8 cellular contexts compared by ENCODE assay signal in genomic region chr11:124801014-124801413, GRCh38. TPM values are rescaled to one million over a fixed set of nuclear protein-coding genes. Genes with fewer than 3 reads are reported as not detected.
DNase-seq lines count a peak whose midpoint lies in the region; ATAC-seq and TF ChIP-seq lines count a peak whose summit lies in the region.

No MANE protein-coding gene starts in this region.

- CTCF ChIA-PET in Calu3 (lab: Charles Lee): interaction anchor here (0.6 to 1.4 kb wide), 2 partner anchors 22 to 35 kb away, joined by 3 to 4 read pairs; no protein-coding TSS in a partner anchor

- H3K4me1 Mint-ChIP-seq in Calu3 (ENCODE audit: low read depth, unreplicated experiment): no peaks in the 10 kb centered on the region

- H3K27ac ChIP-seq in dorsolateral prefrontal cortex (peak overlapping the region; percentile 94 to 100 (median 99)), muscle layer of colon (ENCODE audit: low read depth, low read length) (peak overlapping the region; percentile 100)

- no peaks in the 10 kb centered on the region for H3K9me3 Mint-ChIP-seq in Calu3 (ENCODE audit: low read depth, unreplicated experiment)

- peaks cover 15% of the 10 kb centered on the region for H3K36me3 Mint-ChIP-seq in Calu3 (ENCODE audit: insufficient read depth, unreplicated experiment)

- no peaks in the 10 kb centered on the region for H3K9me3 ChIP-seq in muscle layer of colon (ENCODE audit: low read length)

- ATAC-seq in HG02970 (IDR thresholded peaks at IDR 0.05; ENCODE audit: low FRiP score, unreplicated experiment) (no peak), GM19395 (IDR thresholded peaks at IDR 0.05; ENCODE audit: unreplicated experiment) (no peak), GM21515 (IDR thresholded peaks at IDR 0.05; ENCODE audit: unreplicated experiment) (no peak)

- H3K27me3 ChIP-seq in dorsolateral prefrontal cortex: no peaks in the 10 kb centered on the region
- H3K27me3 ChIP-seq in muscle layer of colon (ENCODE audit: control insufficient read depth in 1 of 2, insufficient read depth in 2 of 2, low read length in 2 of 2): no peaks in the 10 kb centered on the region

- intact Hi-C loops in Calu3 (cut with micrococcal nuclease; ENCODE audit: unreplicated experiment) (loop anchor here (2.0 kb wide), 1 partner anchor 36 kb away; no protein-coding TSS in a partner anchor), dorsolateral prefrontal cortex (cut with DNase I) (loop anchor here (5.0 to 10.0 kb wide), 2 partner anchors 36 to 154 kb away; partner anchors contain the start of gene CCDC15 (in 1 of the 2))

- no peaks in the 10 kb centered on the region for H3K36me3 ChIP-seq in muscle layer of colon (ENCODE audit: insufficient read depth, low read length)

- H3K9ac ChIP-seq in muscle layer of colon (ENCODE audit: low read length): peak overlapping the region; percentile 85

- peaks cover 14% of the 10 kb centered on the region for H3K4me1 ChIP-seq in muscle layer of colon (ENCODE audit: insufficient read depth, low read length)

- no peak overlapping the region for H3K27ac Mint-ChIP-seq in Calu3 (ENCODE audit: unreplicated experiment)

- no peak for DNase-seq in Calu3
- DNase-seq in NCI-H226: peak; percentile 16
- DNase-seq in dorsolateral prefrontal cortex: no peak
- DNase-seq in activated CD4-positive, CD25-positive, alpha-beta regulatory T cell treated with anti-CD3 and anti-CD28 coated beads, Interleukin-2, amount 50 U/mL, for 72 hours: no peak

- H3K4me3 Mint-ChIP-seq in Calu3 (ENCODE audit: low read depth, unreplicated experiment): peak overlapping the region; percentile 99

- H3K27me3 Mint-ChIP-seq in Calu3 (ENCODE audit: unreplicated experiment): no peaks in the 10 kb centered on the region

- BruUV-seq in Calu3 (replicated peaks; lab: Mats Ljungman, UMichigan): TSS peak; percentile 62

- peak overlapping the region; percentile 67 to 97 (median 90) for H3K4me3 ChIP-seq in dorsolateral prefrontal cortex
- peak overlapping the region; percentile 87 to 93 for H3K4me3 ChIP-seq in muscle layer of colon (ENCODE audit: low read depth in 1 of 2, low read length in 2 of 2)

- TF ChIP-seq CTCF in Calu3 (IDR thresholded peaks at IDR 0.05; ENCODE audit: unreplicated experiment): no peak
- TF ChIP-seq CTCF in dorsolateral prefrontal cortex (IDR thresholded peaks at IDR 0.05 in 54 of 56, conservative IDR thresholded peaks at IDR 0.05 in 2 of 56; ENCODE audit: low read depth in 1 of 56, partially characterized antibody in 56 of 56): no peak

RNA-seq across cellular contexts. Expression of gene MSANTD2, which starts 0.8 kb away (rescaled TPM):
- total RNA-seq in Calu3 (2022) (12.6 and 13.0 TPM in 2 replicates), dorsolateral prefrontal cortex (10 to 100 TPM in 119 of 120 experiments, 1 to 10 TPM in 1; 9.8 to 28.2 (median 17.7) TPM)

RNA-seq across cellular contexts. Expression of gene ESAM, which starts 38.9 kb away (rescaled TPM):
- total RNA-seq in Calu3 (2022) (1.0 and 1.1 TPM in 2 replicates), dorsolateral prefrontal cortex (10 to 100 TPM; 12.1 to 58.7 (median 20.9) TPM)

RNA-seq across cellular contexts. Expression of gene VSIG2, which starts 49.0 kb away (rescaled TPM):
- total RNA-seq in Calu3 (2022): not detected in 2 replicates
- 1 to 10 TPM in 49 of 120 experiments, under 1 TPM in 55, not detected in 16; 0.41 to 2.6 (median 0.94) TPM for total RNA-seq in dorsolateral prefrontal cortex
